Comparison of ENCODE assay signal across 19 cellular contexts in genomic region chr4:12579172-12579571, GRCh38.
"Had no signal": no experiment of that assay in that cellular context is flagged by ENCODE, and none has a peak within 500 bp of the region (broad histone marks: within the 10 kb centered on the region; RNA-seq: fewer than 3 reads in every experiment).

No MANE protein-coding gene starts in this region.

- H3K4me3 ChIP-seq: hepatocyte, left lung, thyroid gland, upper lobe of right lung had no signal

- H2AFZ ChIP-seq: hepatocyte had no signal

- H3K27me3 ChIP-seq: hepatocyte, left lung, thyroid gland, upper lobe of right lung had no signal

- DNase-seq: activated CD4-positive, alpha-beta T cell treated with anti-CD3 and anti-CD28 coated beads, Interleukin-2, amount 50 U/mL, for 4 hours; activated CD8-positive, alpha-beta memory T cell treated with anti-CD3 and anti-CD28 coated beads for 24 hours; activated CD8-positive, alpha-beta memory T cell treated with anti-CD3 and anti-CD28 coated beads, Interleukin-2, amount 50 U/mL, for 4 hours; activated T-cell treated with anti-CD3 and anti-CD28 coated beads, Interleukin-2, amount 50 U/mL, for 24 hours; aorta; glutamatergic neuron; kidney glomerular epithelial cell; left lung; naive thymus-derived CD8-positive, alpha-beta T cell; stimulated activated CD4-positive, alpha-beta T cell treated with anti-CD3 and anti-CD28 coated beads, Interleukin-12 subunit alpha, Interleukin-12 subunit beta, amount 100 ng/mL, for 4 hours; stimulated activated CD4-positive, alpha-beta T cell treated with anti-CD3 and anti-CD28 coated beads, Interleukin-1b, Interleukin-23, amount 100 ng/mL, for 48 hours; substantia nigra; T-cell; thyroid gland; upper lobe of right lung had no signal

- H3K4me1 ChIP-seq: left lung, thyroid gland, upper lobe of right lung had no signal

- H3K4me2 ChIP-seq: hepatocyte had no signal

- H3K9me3 ChIP-seq: left lung, thyroid gland, upper lobe of right lung had no signal

- H3K36me3 ChIP-seq: left lung, thyroid gland, upper lobe of right lung had no signal

- ATAC-seq: activated naive CD4-positive, alpha-beta T cell treated with anti-CD3 and anti-CD28 coated beads, Interleukin-2, amount 50 U/mL, for 72 hours; activated T-helper 17 cell treated with anti-CD3 and anti-CD28 coated beads, Interleukin-2, amount 50 U/mL, for 72 hours; left lung; naive thymus-derived CD8-positive, alpha-beta T cell; T-cell; upper lobe of right lung; WTC11 had no signal

- H3K27ac ChIP-seq: hepatocyte, left lung, thyroid gland, upper lobe of right lung had no signal
